Comparison of ENCODE assay signal across 8 cellular contexts in genomic region chr2:85602476-85603234, GRCh38. TPM values are rescaled to one million over a fixed set of nuclear protein-coding genes. Genes with fewer than 3 reads are reported as not detected.
DNase-seq lines count a peak whose midpoint lies in the region; ATAC-seq and TF ChIP-seq lines count a peak whose summit lies in the region.

TMEM150A (minus strand) TSS chr2:85602698; CDS start chr2:85601948, 750 bp downstream.

- 0% methylated on average over 5 of the region's 73 CpGs for WGBS in right lobe of liver (ENCODE audit: insufficient coverage, low coverage, low lambda C conversion rate, missing lambda C conversion rate)

- H3K27ac ChIP-seq in BLaER1 (peak within 1 kb of the TSS; percentile 71), dorsolateral prefrontal cortex (peak within 1 kb of the TSS; percentile 18 to 93 (median 84)), right lobe of liver (peak within 1 kb of the TSS; percentile 72 to 78 (median 74))

- H3K9me3 ChIP-seq in BLaER1 (no peaks in the 10 kb centered on the region), right lobe of liver (no peaks in the 10 kb centered on the region)

- H4K20me1 ChIP-seq in BLaER1: peaks cover 49% of the 10 kb centered on the region

- TF ChIP-seq CTCF in dorsolateral prefrontal cortex (IDR thresholded peaks at IDR 0.05 in 54 of 56, conservative IDR thresholded peaks at IDR 0.05 in 2 of 56; ENCODE audit: low read depth in 1 of 56, partially characterized antibody in 56 of 56) (peak in 48 of 56 donors; percentile 8 to 69 (median 41)), right lobe of liver (IDR thresholded peaks at IDR 0.05) (peak; percentile 29 to 44 (median 41))

- peak within 1 kb of the TSS; percentile 81 for H3K4me3 ChIP-seq in BLaER1
- peak within 1 kb of the TSS; percentile 66 to 96 (median 84) for H3K4me3 ChIP-seq in dorsolateral prefrontal cortex
- peak within 1 kb of the TSS; percentile 67 to 83 (median 81) for H3K4me3 ChIP-seq in right lobe of liver

- peaks cover 47% of the 10 kb centered on the region for H3K36me3 ChIP-seq in BLaER1
- peaks cover 0 to 20% (median 0%) of the 10 kb centered on the region in 4 donors for H3K36me3 ChIP-seq in right lobe of liver

- intact Hi-C loops in dorsolateral prefrontal cortex (cut with DNase I) (loop anchor here in 1 of 2 donors (5.0 kb wide), 1 partner anchor 180 kb away; no protein-coding TSS in a partner anchor), right lobe of liver (cut with DNase I) (no loop called here)

- H3K4me1 ChIP-seq in BLaER1 (peaks cover 27% of the 10 kb centered on the region), right lobe of liver (peaks cover 0 to 49% (median 18%) of the 10 kb centered on the region in 4 donors)

- H3K9ac ChIP-seq in BLaER1: peak within 1 kb of the TSS; percentile 82

- peak within 1 kb of the TSS; percentile 97 for H3K4me2 ChIP-seq in BLaER1

- peak; percentile 76 for ATAC-seq in HG03378 (IDR thresholded peaks at IDR 0.05; ENCODE audit: unreplicated experiment)
- ATAC-seq in right lobe of liver: peak; percentile 87 to 97 (median 90)

- DNase-seq in NCI-H748 (lab: John Stamatoyannopoulos, UW; ENCODE audit: unreplicated experiment): peak; percentile 85
- peak; percentile 86 to 91 for DNase-seq in activated CD4-positive, alpha-beta T cell treated with anti-CD3 and anti-CD28 coated beads, Interleukin-2, amount 50 U/mL, for 48 hours
- peak; percentile 87 to 97 (median 94) for DNase-seq in dorsolateral prefrontal cortex
- peak; percentile 96 to 97 (median 96) for DNase-seq in right lobe of liver
- peak; percentile 83 to 91 for DNase-seq in stimulated activated CD4-positive, alpha-beta T cell treated with anti-CD3 and anti-CD28 coated beads, Interleukin-4, amount 100 ng/mL, for 4 hours

- peak; percentile 65 for TF ChIP-seq POLR2A in GM19193 (IDR thresholded peaks at IDR 0.05; ENCODE audit: extremely low read depth, insufficient read depth, insufficient read length)
- TF ChIP-seq POLR2A in right lobe of liver (IDR thresholded peaks at IDR 0.05): peak; percentile 97

- H3K27me3 ChIP-seq in BLaER1: no peaks in the 10 kb centered on the region
- H3K27me3 ChIP-seq in dorsolateral prefrontal cortex: no peaks in the 10 kb centered on the region
- H3K27me3 ChIP-seq in right lobe of liver: no peaks in the 10 kb centered on the region

RNA-seq across cellular contexts. Expression of gene TMEM150A, which starts in this region (rescaled TPM):
- total RNA-seq in dorsolateral prefrontal cortex (10 to 100 TPM in 78 of 120 experiments, 1 to 10 TPM in 42; 5.8 to 22.7 (median 10.9) TPM), right lobe of liver (10 to 100 TPM; 20.0 to 26.7 (median 21.9) TPM)

Comparison
In these comparisons a context has a peak if more than half of its experiments do, and no peak if none do; other contexts are left out.
1. Peak in every context shown above with its lines: DNase-seq, ATAC-seq, H3K4me3 ChIP-seq and H3K27ac ChIP-seq.